23 cellular contexts compared by ENCODE assay signal in the genomic region with DNA sequence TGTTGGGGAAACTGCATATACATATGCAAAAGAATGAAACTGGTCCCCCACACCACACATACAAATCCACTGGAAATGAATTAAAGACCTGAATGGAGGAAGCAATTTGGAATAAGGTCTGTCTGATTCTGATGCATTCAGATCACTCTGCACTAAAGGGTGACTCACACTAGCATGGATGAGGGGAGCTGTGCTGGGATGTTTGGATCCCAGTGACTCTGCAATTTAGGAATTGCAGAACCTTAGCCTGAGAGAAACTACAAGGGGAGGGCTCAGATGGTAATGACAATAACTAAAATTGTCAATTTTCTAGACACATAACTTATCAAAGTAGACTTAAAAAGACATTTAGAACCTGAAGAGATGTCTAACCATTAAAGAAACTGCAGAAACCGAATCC.
DNase-seq lines count a peak whose midpoint lies in the region; ATAC-seq, FAIRE-seq and TF ChIP-seq lines count a peak whose summit lies in the region.
"Had no signal": no experiment of that assay in that cellular context is flagged by ENCODE, and none has a peak within 500 bp of the region (broad histone marks: within the 10 kb centered on the region; RNA-seq: fewer than 3 reads in every experiment).

No MANE protein-coding gene starts in this region.

- FAIRE-seq in H54 (lab: Jason Lieb, UNC) = peak; percentile 55
- FAIRE-seq in GM19239 (lab: Jason Lieb, UNC) = no peak
- FAIRE-seq: RCC 7860 had no signal

- intact Hi-C loops in head of caudate nucleus (cut with DNase I) (no loop called here), left cardiac atrium (cut with DNase I) (no loop called here)

- no peak for ATAC-seq in left cardiac atrium
- ATAC-seq: HCT116 had no signal

- no peak for TF ChIP-seq POLR2A in H54 (IDR thresholded peaks at IDR 0.05; ENCODE audit: low read depth, low read length)

- DNase-seq in H54 (ENCODE audit: insufficient read length, low spot score) (no peak), RPMI7951 (ENCODE audit: low read depth) (peak; percentile 11), head of caudate nucleus (peak in 29 of 42 donors; percentile 10 to 75 (median 37)), stromal cell of bone marrow (ENCODE audit: low read depth) (peak; percentile 21), GM19239 (ENCODE audit: insufficient read length, low spot score) (no peak), left cardiac atrium (no peak)
- no peak for DNase-seq in effector CD4-positive, alpha-beta T cell
- DNase-seq: Calu3; CD8-positive, alpha-beta memory T cell; DMS153; DND-41; GOT3; Karpas-422; NCI-H1092 treated with DMSO at 0.1 percent for 48 hours; NCI-H1436 treated with DMSO at 0.1 percent for 48 hours; NCI-H187 treated with DMSO at 0.1 percent for 48 hours; NCI-H2107; NCI-H524; NCI-H774; SK-N-SH; SW 1271 had no signal

Comparison
In these comparisons a context has a peak if more than half of its experiments do, and no peak if none do; other contexts are left out.
1. DNase-seq: peak in RPMI7951 (single experiment), head of caudate nucleus (29 of 42) and stromal cell of bone marrow (single experiment); none in H54 (single experiment), GM19239 (single experiment), left cardiac atrium (single experiment) and effector CD4-positive, alpha-beta T cell (single experiment).